Comparison of ENCODE assay signal across 1 cellular context in the genomic region with DNA sequence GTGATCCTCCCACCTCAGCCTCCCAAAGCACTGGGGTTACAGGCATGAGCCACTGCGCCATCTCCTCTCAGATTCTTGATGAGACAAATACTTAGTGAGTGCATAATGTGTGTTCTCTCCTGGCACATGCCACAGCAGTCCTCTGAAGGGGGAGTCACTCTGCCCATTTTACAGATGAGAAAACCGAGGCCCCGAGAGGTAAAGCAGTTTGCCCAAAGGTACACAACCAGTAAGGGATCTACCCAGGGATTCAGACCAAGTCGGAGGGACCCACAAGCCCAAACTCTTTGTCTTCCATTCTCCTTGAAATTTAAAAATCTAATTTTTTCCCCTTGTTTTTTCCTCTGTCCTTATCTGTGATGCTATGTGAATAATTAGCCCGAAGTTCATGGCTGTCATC.
TF ChIP-seq lines count a peak whose summit lies in the region.

No MANE protein-coding gene starts in this region.

TF ChIP-seq in K562, 482 proteins besides CTCF, POLR2A, EP300 and RAD21:
- no peak for TF ChIP-seq ZBED1 (IDR thresholded peaks at IDR 0.05)
- TF ChIP-seq RCOR1 (IDR thresholded peaks at IDR 0.05; ENCODE audit: borderline replicate concordance in 1 of 2, low read depth in 2 of 2, low read length in 2 of 2): peak in 1 of 2 experiments; percentile 45; a peak in 1 of 4 replicates
- no peak for TF ChIP-seq JUN (IDR thresholded peaks at IDR 0.05; ENCODE audit: borderline replicate concordance, low read depth, low read length)
- no peak for TF ChIP-seq JUN (CRISPR knock-in tag; IDR thresholded peaks at IDR 0.05; ENCODE audit: borderline replicate concordance)
- peak in 1 of 2 experiments; percentile 73; a peak in 2 of 4 replicates for TF ChIP-seq KDM1A (IDR thresholded peaks at IDR 0.05)
- peak; percentile 52 for TF ChIP-seq CHD4 (IDR thresholded peaks at IDR 0.05; ENCODE audit: insufficient read depth, insufficient replicate concordance, low read depth, low read length, poor library complexity, severe bottlenecking)
- TF ChIP-seq, protein P1, sequence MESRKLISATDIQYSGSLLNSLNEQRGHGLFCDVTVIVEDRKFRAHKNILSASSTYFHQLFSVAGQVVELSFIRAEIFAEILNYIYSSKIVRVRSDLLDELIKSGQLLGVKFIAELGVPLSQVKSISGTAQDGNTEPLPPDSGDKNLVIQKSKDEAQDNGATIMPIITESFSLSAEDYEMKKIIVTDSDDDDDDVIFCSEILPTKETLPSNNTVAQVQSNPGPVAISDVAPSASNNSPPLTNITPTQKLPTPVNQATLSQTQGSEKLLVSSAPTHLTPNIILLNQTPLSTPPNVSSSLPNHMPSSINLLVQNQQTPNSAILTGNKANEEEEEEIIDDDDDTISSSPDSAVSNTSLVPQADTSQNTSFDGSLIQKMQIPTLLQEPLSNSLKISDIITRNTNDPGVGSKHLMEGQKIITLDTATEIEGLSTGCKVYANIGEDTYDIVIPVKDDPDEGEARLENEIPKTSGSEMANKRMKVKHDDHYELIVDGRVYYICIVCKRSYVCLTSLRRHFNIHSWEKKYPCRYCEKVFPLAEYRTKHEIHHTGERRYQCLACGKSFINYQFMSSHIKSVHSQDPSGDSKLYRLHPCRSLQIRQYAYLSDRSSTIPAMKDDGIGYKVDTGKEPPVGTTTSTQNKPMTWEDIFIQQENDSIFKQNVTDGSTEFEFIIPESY (CRISPR knock-in tag; IDR thresholded peaks at IDR 0.05): no peak
- TF ChIP-seq HDAC2 (IDR thresholded peaks at IDR 0.05): peak; percentile 60; the same call in 1 of the 2 replicates
- no peak for TF ChIP-seq SMAD4 (CRISPR knock-in tag; conservative IDR thresholded peaks at IDR 0.05)
- TF ChIP-seq ADNP (tag; IDR thresholded peaks at IDR 0.05): peak; percentile 89
- no peak for TF ChIP-seq FOXK2 (conservative IDR thresholded peaks at IDR 0.05 in 1 of 2, IDR thresholded peaks at IDR 0.05 in 1 of 2; ENCODE audit: low read depth in 2 of 2)
- TF ChIP-seq, protein P2, sequence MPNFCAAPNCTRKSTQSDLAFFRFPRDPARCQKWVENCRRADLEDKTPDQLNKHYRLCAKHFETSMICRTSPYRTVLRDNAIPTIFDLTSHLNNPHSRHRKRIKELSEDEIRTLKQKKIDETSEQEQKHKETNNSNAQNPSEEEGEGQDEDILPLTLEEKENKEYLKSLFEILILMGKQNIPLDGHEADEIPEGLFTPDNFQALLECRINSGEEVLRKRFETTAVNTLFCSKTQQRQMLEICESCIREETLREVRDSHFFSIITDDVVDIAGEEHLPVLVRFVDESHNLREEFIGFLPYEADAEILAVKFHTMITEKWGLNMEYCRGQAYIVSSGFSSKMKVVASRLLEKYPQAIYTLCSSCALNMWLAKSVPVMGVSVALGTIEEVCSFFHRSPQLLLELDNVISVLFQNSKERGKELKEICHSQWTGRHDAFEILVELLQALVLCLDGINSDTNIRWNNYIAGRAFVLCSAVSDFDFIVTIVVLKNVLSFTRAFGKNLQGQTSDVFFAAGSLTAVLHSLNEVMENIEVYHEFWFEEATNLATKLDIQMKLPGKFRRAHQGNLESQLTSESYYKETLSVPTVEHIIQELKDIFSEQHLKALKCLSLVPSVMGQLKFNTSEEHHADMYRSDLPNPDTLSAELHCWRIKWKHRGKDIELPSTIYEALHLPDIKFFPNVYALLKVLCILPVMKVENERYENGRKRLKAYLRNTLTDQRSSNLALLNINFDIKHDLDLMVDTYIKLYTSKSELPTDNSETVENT (CRISPR knock-in tag; IDR thresholded peaks at IDR 0.05): no peak
- peak; percentile 93 for TF ChIP-seq RBM25 (IDR thresholded peaks at IDR 0.05; ENCODE audit: low read depth, low read length, severe bottlenecking)
- TF ChIP-seq BCOR (IDR thresholded peaks at IDR 0.05): peak; percentile 88
